ENCODE assay signal across 20 cellular contexts in the genomic region with DNA sequence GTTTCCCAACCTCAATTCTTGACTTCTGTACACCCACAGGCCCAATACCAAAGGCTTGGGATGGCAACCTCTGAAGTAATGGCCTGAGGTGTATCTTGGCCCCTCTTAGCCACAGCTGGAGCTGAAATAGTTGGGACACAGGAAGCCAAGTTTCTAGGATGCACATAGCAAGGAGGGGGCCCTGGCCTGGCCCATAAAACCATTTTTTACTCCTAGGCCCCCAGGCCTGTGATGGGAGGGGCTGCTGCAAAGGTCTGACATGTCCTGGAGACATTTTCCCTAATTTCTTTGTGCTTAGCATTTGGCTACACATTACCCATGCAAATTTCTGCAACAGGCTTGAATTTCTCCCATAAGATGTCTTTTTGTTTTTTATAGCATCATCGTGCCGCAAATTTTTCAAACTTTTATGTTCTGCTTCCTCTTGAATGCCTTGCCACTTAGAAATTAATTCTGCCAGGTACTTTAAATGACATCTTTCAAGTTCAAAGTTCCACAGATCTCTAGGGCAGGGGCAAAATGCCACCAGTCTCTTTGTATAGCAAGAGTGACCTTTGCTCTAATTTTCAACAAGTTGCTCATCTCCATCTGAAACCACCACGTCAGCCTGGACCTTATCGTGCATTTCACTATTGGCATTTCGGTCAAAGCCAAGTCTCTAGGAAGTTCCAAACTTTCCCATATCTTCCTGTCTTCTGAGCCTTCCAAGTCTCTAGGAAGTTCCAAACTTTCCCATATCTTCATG.
DNase-seq lines count a peak whose midpoint lies in the region; ATAC-seq, FAIRE-seq and TF ChIP-seq lines count a peak whose summit lies in the region.
"Had no signal": no experiment of that assay in that cellular context is flagged by ENCODE, and none has a peak within 500 bp of the region (broad histone marks: within the 10 kb centered on the region; RNA-seq: fewer than 3 reads in every experiment).

No MANE protein-coding gene starts in this region.

- H4K20me1 ChIP-seq in HepG2 (ENCODE audit: insufficient read depth, low read length) (no peaks in the 10 kb centered on the region), PC-9 (ENCODE audit: insufficient read depth) (no peaks in the 10 kb centered on the region)
- H4K20me1 ChIP-seq: BLaER1 treated with 17β-estradiol and CSF1 and Interleukin-3, amounts not matched to agents 10 nM and 100 nM had no signal

- TF ChIP-seq RAD21 in liver (IDR thresholded peaks at IDR 0.05) (peak in 1 of 2 donors; percentile 37), HepG2 (CRISPR knock-in tag; IDR thresholded peaks at IDR 0.05) (no peak)

- H3K79me2 ChIP-seq in HepG2 (ENCODE audit: insufficient read depth, low read length) (no peaks in the 10 kb centered on the region), PC-9 (ENCODE audit: low read depth) (no peaks in the 10 kb centered on the region)

- CTCF ChIA-PET in HepG2 (lab: Yijun Ruan, JAX; ENCODE audit: low intra/inter-chr PET ratio, low total read pairs) = no interaction called here
- CTCF ChIA-PET in PC-9 (lab: Charles Lee) = no interaction called here

- no peak overlapping the region for H2AFZ ChIP-seq in HepG2 (ENCODE audit: low read length)
- H2AFZ ChIP-seq in PC-9 = 0 out of 2 replicates have a peak overlapping the region, but pooled peaks have one; percentile 39

- intact Hi-C loops in HepG2 (cut with micrococcal nuclease; ENCODE audit: unreplicated experiment) (no loop called here), PC-9 (cut with micrococcal nuclease; ENCODE audit: unreplicated experiment) (no loop called here)

- TF ChIP-seq POLR2A in HepG2 (IDR thresholded peaks at IDR 0.05; ENCODE audit: insufficient read depth in 1 of 2, low read depth in 2 of 2, low read length in 2 of 2) = no peak

- TF ChIP-seq EP300 in HepG2 (IDR thresholded peaks at IDR 0.05; ENCODE audit: low read depth in 2 of 2, low read length in 2 of 2) = no peak
- TF ChIP-seq EP300 in HepG2 (CRISPR knock-in tag; IDR thresholded peaks at IDR 0.05; ENCODE audit: borderline replicate concordance) = no peak

- in situ Hi-C loops in HepG2 (cut with HindIII; ENCODE audit: extremely low pct_ligation_motif_present, low pct_unique_long_range_greater_than_20kb) = no loop called here

- no peak for DNase-seq in HepG2 (ENCODE audit: low spot score)
- DNase-seq in PC-9 = no peak
- peak; percentile 66 for DNase-seq in left lobe of liver (ENCODE audit: low spot score)
- no peak for DNase-seq in T-helper 2 cell
- DNase-seq in activated naive CD4-positive, alpha-beta T cell (lab: John Stamatoyannopoulos, UW) = no peak
- DNase-seq: ACHN; Caco-2; Calu3; CD4-positive, alpha-beta T cell; CD8-positive, alpha-beta T cell; DMS79 treated with DMSO at 0.1 percent for 48 hours; GF-D8 had no signal

- H3F3A ChIP-seq in PC-9 (ENCODE audit: insufficient read depth, low read depth) = no peaks in the 10 kb centered on the region

- H3K9me3 ChIP-seq in liver (ENCODE audit: control insufficient read depth in 4 of 4, low read length in 3 of 4) = no peaks in the 10 kb centered on the region
- peaks cover 37% of the 10 kb centered on the region for H3K9me3 ChIP-seq in HepG2 (ENCODE audit: low read length)
- peaks cover 12% of the 10 kb centered on the region for H3K9me3 ChIP-seq in PC-9 (ENCODE audit: insufficient read depth, low read depth)

- H3K27me3 ChIP-seq in liver (ENCODE audit: control insufficient read depth in 4 of 4, insufficient read depth in 4 of 4, low read length in 3 of 4) (no peaks in the 10 kb centered on the region), HepG2 (ENCODE audit: control insufficient read depth in 1 of 2, insufficient read depth in 2 of 2, low read length in 2 of 2) (no peaks in the 10 kb centered on the region), PC-9 (ENCODE audit: insufficient read depth, low read depth) (no peaks in the 10 kb centered on the region)
- H3K27me3 ChIP-seq: BLaER1 treated with 17β-estradiol and CSF1 and Interleukin-3, amounts not matched to agents 10 nM and 100 nM had no signal

- FAIRE-seq in HepG2 (lab: Jason Lieb, UNC) = no peak
- FAIRE-seq: D721Med, G401.6, GM12891 had no signal

- no peak overlapping the region for H3K9ac ChIP-seq in liver (ENCODE audit: low read depth in 1 of 2, low read length in 2 of 2)
- H3K9ac ChIP-seq in HepG2 (ENCODE audit: insufficient read depth, low read depth, low read length) = no peak overlapping the region
- H3K9ac ChIP-seq: BLaER1 treated with 17β-estradiol and CSF1 and Interleukin-3, amounts not matched to agents 10 nM and 100 nM had no signal

- H3K9me2 ChIP-seq in PC-9 (ENCODE audit: insufficient read depth) = no peaks in the 10 kb centered on the region

- H3K4me2 ChIP-seq in HepG2 (ENCODE audit: low read depth, low read length) (no peak overlapping the region), PC-9 (no peak overlapping the region)
- H3K4me2 ChIP-seq: BLaER1 treated with 17β-estradiol and CSF1 and Interleukin-3, amounts not matched to agents 10 nM and 100 nM had no signal

- ATAC-seq in HepG2 (no peak), left lobe of liver (peak; percentile 92), GM18868 (IDR thresholded peaks at IDR 0.05; ENCODE audit: unreplicated experiment) (no peak)
- ATAC-seq: CD8-positive, alpha-beta T cell had no signal

- TF ChIP-seq CTCF in liver (IDR thresholded peaks at IDR 0.05; ENCODE audit: low read depth, low read length, missing input control) = no peak
- TF ChIP-seq CTCF in HepG2 (CRISPR knock-in tag; IDR thresholded peaks at IDR 0.05) = no peak
- no peak for TF ChIP-seq CTCF in PC-9 (conservative IDR thresholded peaks at IDR 0.05)

- WGBS in liver = 35% methylated on average over 5 of the region's 5 CpGs
- 20% methylated on average over 5 of the region's 5 CpGs for WGBS in HepG2 (ENCODE audit: low lambda C conversion rate)

- H3K36me3 ChIP-seq in liver (ENCODE audit: control insufficient read depth in 4 of 4, insufficient read depth in 3 of 4, low read depth in 1 of 4, low read length in 3 of 4) (no peaks in the 10 kb centered on the region), HepG2 (replicated peaks in 1 of 2; ENCODE audit: control insufficient read depth in 1 of 2, insufficient read depth in 2 of 2, low read length in 2 of 2) (no peaks in the 10 kb centered on the region), PC-9 (ENCODE audit: low read depth) (no peaks in the 10 kb centered on the region)
- H3K36me3 ChIP-seq: BLaER1 treated with 17β-estradiol and CSF1 and Interleukin-3, amounts not matched to agents 10 nM and 100 nM had no signal

- H3K4me3 ChIP-seq in liver (ENCODE audit: low read depth in 1 of 3, low read length in 3 of 3) (peak overlapping the region in 1 of 3 donors; percentile 32), HepG2 (replicated peaks in 1 of 3; ENCODE audit: insufficient read depth in 1 of 3, low read depth in 2 of 3, low read length in 3 of 3) (no peak overlapping the region), PC-9 (no peak overlapping the region)
- H3K4me3 ChIP-seq: BLaER1 treated with 17β-estradiol and CSF1 and Interleukin-3, amounts not matched to agents 10 nM and 100 nM had no signal

- BruUV-seq in HepG2 (replicated peaks; lab: Mats Ljungman, UMichigan) (no TSS peak), PC-9 (replicated peaks; lab: Mats Ljungman, UMichigan) (no TSS peak)

- H3K4me1 ChIP-seq in liver (ENCODE audit: control insufficient read depth in 4 of 4, insufficient read depth in 4 of 4, low read length in 3 of 4) (peaks cover 5 to 28% (median 10%) of the 10 kb centered on the region in 4 donors), HepG2 (ENCODE audit: insufficient read depth, low read length) (no peaks in the 10 kb centered on the region), PC-9 (replicated peaks; ENCODE audit: insufficient read depth) (no peaks in the 10 kb centered on the region)
- H3K4me1 ChIP-seq: BLaER1 treated with 17β-estradiol and CSF1 and Interleukin-3, amounts not matched to agents 10 nM and 100 nM; Caco-2 had no signal

- H3K27ac ChIP-seq in liver (ENCODE audit: low read depth in 1 of 2, low read length in 2 of 2) (peak overlapping the region in 1 of 2 donors; percentile 32), HepG2 (ENCODE audit: extremely low read length, insufficient read depth, low read length) (no peak overlapping the region), PC-9 (no peak overlapping the region)
- H3K27ac ChIP-seq: 22Rv1; BLaER1 treated with 17β-estradiol and CSF1 and Interleukin-3, amounts not matched to agents 10 nM and 100 nM; C4-2B had no signal

- POLR2A ChIA-PET in HepG2 (lab: Yijun Ruan, JAX) = no interaction called here
- POLR2A ChIA-PET in PC-9 (lab: Charles Lee; ENCODE audit: unreplicated experiment) = no interaction called here

TF ChIP-seq in liver, 16 proteins besides CTCF, POLR2A, EP300 and RAD21 (continues in another document):
- peak; percentile 74 to 95 for TF ChIP-seq RXRA (IDR thresholded peaks at IDR 0.05)
- peak; percentile 22 for TF ChIP-seq HNF4G (IDR thresholded peaks at IDR 0.05)
- no peak for TF ChIP-seq NR2F2 (IDR thresholded peaks at IDR 0.05)
- peak; percentile 84 to 95 for TF ChIP-seq HNF4A (conservative IDR thresholded peaks at IDR 0.05)
- TF ChIP-seq EGR1 (IDR thresholded peaks at IDR 0.05; ENCODE audit: low read depth in 2 of 2) = no peak
- TF ChIP-seq, protein P1, sequence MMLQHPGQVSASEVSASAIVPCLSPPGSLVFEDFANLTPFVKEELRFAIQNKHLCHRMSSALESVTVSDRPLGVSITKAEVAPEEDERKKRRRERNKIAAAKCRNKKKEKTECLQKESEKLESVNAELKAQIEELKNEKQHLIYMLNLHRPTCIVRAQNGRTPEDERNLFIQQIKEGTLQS (IDR thresholded peaks at IDR 0.05) = peak; percentile 16
- no peak for TF ChIP-seq TAF1 (conservative IDR thresholded peaks at IDR 0.05)
- TF ChIP-seq JUND (IDR thresholded peaks at IDR 0.05) = peak; percentile 18 to 85

TF ChIP-seq in HepG2, 621 proteins besides CTCF, POLR2A, EP300 and RAD21:
- TF ChIP-seq ONECUT2 (CRISPR knock-in tag; IDR thresholded peaks at IDR 0.05) = no peak
- TF ChIP-seq, protein P2, sequence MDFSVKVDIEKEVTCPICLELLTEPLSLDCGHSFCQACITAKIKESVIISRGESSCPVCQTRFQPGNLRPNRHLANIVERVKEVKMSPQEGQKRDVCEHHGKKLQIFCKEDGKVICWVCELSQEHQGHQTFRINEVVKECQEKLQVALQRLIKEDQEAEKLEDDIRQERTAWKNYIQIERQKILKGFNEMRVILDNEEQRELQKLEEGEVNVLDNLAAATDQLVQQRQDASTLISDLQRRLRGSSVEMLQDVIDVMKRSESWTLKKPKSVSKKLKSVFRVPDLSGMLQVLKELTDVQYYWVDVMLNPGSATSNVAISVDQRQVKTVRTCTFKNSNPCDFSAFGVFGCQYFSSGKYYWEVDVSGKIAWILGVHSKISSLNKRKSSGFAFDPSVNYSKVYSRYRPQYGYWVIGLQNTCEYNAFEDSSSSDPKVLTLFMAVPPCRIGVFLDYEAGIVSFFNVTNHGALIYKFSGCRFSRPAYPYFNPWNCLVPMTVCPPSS (IDR thresholded peaks at IDR 0.05) = no peak
